In the genomic region with DNA sequence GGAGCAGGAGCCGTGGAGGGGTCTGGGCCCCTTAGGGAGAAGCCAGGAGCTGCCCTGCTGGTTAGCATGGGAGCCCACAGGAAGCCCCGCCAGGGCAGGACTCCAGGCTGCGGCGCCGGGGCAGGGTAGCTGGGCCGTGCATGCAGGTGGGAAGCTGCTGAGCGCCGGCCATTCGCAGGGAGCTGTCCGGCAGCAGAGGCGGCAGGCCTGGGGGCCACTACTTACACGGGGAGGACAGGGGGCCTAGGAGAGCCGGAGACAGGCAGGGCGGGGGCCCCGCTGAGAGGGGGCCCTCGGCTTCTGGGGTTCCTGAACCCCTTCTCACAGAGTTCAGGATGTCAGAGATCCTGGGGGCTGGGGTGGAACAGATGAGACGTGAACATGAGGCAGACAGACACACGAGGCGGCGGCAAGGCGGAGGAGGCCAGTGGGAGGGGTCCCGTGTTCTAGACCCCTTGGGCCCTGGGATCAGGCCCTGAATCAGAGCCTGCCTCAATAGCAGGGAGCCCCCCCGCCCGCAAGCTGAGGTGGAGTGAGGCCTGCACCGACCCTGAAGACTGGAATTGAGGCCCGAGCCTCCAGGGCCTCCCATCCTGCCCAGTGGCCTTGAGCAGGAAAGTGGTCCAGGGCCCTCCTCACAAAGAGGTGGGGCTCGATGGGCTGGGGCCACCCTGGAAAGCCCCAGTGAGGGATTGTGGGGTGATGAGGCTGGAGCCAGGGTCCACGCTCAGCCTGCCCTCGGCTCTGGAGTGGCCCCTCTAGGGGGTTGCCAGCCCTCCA, we compare ENCODE assay signal across 31 cellular contexts. TPM values are rescaled to one million over a fixed set of nuclear protein-coding genes. Genes with fewer than 3 reads are reported as not detected.
"Had no signal": no experiment of that assay in that cellular context is flagged by ENCODE, and none has a peak within 500 bp of the region (broad histone marks: within the 10 kb centered on the region; RNA-seq: fewer than 3 reads in every experiment).

No MANE protein-coding gene starts in this region.

- H3K9me3 ChIP-seq: adrenal gland, body of pancreas, esophagus muscularis mucosa, gastrocnemius medialis, heart left ventricle had no signal

- ATAC-seq: activated CD4-positive, alpha-beta T cell treated with anti-CD3 and anti-CD28 coated beads for 36 hours; activated CD8-positive, alpha-beta memory T cell treated with anti-CD3 and anti-CD28 coated beads, Interleukin-2, amount 10 ng/mL, durations not matched to agents 7 days and 5 days; activated CD8-positive, alpha-beta T cell treated with anti-CD3 and anti-CD28 coated beads, Interleukin-2, amount 10 ng/mL, durations not matched to agents 7 days and 5 days; activated naive CD8-positive, alpha-beta T cell treated with anti-CD3 and anti-CD28 coated beads, Interleukin-2, amount 50 U/mL, for 24 hours; body of pancreas; effector memory CD8-positive, alpha-beta T cell; foreskin keratinocyte; gastrocnemius medialis; heart left ventricle had no signal

- H3K4me3 ChIP-seq: adrenal gland, body of pancreas, esophagus muscularis mucosa, gastrocnemius medialis, heart left ventricle had no signal

- H3K27ac ChIP-seq: adrenal gland, body of pancreas, esophagus muscularis mucosa, foreskin keratinocyte, gastrocnemius medialis, heart left ventricle had no signal

- H3K36me3 ChIP-seq: adrenal gland, esophagus muscularis mucosa, gastrocnemius medialis had no signal

- H3K27me3 ChIP-seq: adrenal gland, body of pancreas, foreskin keratinocyte, gastrocnemius medialis had no signal

- FAIRE-seq: colon had no signal

- DNase-seq: activated CD4-positive, alpha-beta memory T cell treated with anti-CD3 and anti-CD28 coated beads for 36 hours; activated CD4-positive, alpha-beta T cell treated with anti-CD3 and anti-CD28 coated beads for 36 hours; activated CD4-positive, alpha-beta T cell treated with anti-CD3 and anti-CD28 coated beads, Interleukin-2, amount 10 ng/mL, durations not matched to agents 24 days and 14 days; activated CD4-positive, CD25-positive, alpha-beta regulatory T cell; activated CD4-positive, CD25-positive, alpha-beta regulatory T cell treated with anti-CD3 and anti-CD28 coated beads, Interleukin-2, amount 50 U/mL, for 72 hours; activated CD8-positive, alpha-beta memory T cell treated with anti-CD3 and anti-CD28 coated beads, Interleukin-2, amount 10 ng/mL, durations not matched to agents 7 days and 5 days; activated CD8-positive, alpha-beta memory T cell treated with anti-CD3 and anti-CD28 coated beads, Interleukin-2, amount 50 U/mL, for 4 hours; activated CD8-positive, alpha-beta T cell treated with anti-CD3 and anti-CD28 coated beads, Interleukin-2, amount 10 ng/mL, durations not matched to agents 7 days and 5 days; activated effector memory CD4-positive, alpha-beta T cell treated with anti-CD3 and anti-CD28 coated beads, Interleukin-2, amount 50 U/mL, for 16 hours; activated naive CD4-positive, alpha-beta T cell treated with anti-CD3 and anti-CD28 coated beads for 36 hours; activated naive CD8-positive, alpha-beta T cell treated with anti-CD3 and anti-CD28 coated beads for 36 hours; activated naive CD8-positive, alpha-beta T cell treated with anti-CD3 and anti-CD28 coated beads, Interleukin-2, amount 50 U/mL, for 24 hours; activated T-cell treated with anti-CD3 and anti-CD28 coated beads, Interleukin-2, amount 50 U/mL, for 1 hour; activated T-cell treated with anti-CD3 and anti-CD28 coated beads, Interleukin-2, amount 50 U/mL, for 48 hours; adrenal gland; amygdala; aorta; body of pancreas; caudate nucleus; cortex of kidney; dermis blood vessel endothelial cell; effector CD4-positive, alpha-beta T cell; effector memory CD8-positive, alpha-beta T cell; erythroblast; foreskin keratinocyte; gastrocnemius medialis; glutamatergic neuron; T1000 had no signal

- H3K4me1 ChIP-seq: adrenal gland, esophagus muscularis mucosa had no signal

RNA-seq across cellular contexts. Expression of a gene that starts 39.5 kb away (rescaled TPM):
- total RNA-seq: activated CD8-positive, alpha-beta T cell treated with anti-CD3 and anti-CD28 coated beads, Interleukin-2, amount 10 ng/mL, durations not matched to agents 7 days and 5 days; dermis blood vessel endothelial cell had no signal
